In the genomic region with DNA sequence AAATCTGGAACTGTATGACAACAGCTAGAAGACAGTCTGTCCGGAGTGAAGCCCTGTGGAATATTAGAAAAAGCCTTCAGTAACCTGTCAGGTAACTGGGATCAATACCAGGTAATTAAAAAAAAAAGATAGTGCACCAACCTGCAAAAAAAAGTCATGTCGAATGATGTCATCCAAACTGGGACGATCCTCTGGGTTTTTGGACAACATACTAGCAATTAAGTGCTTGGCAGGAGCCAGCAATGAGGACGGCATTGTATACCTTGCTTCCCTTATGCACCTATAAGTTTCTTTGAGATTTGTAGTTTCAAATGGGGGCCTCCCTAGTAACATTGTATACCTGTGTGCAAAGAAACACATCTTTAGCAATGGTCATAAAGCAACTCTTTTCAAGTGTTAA, we compare ENCODE assay signal across 1 cellular context.
TF ChIP-seq lines count a peak whose summit lies in the region.

No MANE protein-coding gene starts in this region.

TF ChIP-seq in SK-N-SH treated with all-trans-retinoic acid at 6 μM for 48 hours, 23 proteins besides CTCF, POLR2A, EP300 and RAD21 (continued from another document):
- no peak for TF ChIP-seq PATZ1 (CRISPR knock-in tag; IDR thresholded peaks at IDR 0.05; ENCODE audit: borderline replicate concordance)
- no peak for TF ChIP-seq ZFP3 (CRISPR knock-in tag; IDR thresholded peaks at IDR 0.05)
- no peak for TF ChIP-seq PPARA (CRISPR knock-in tag; IDR thresholded peaks at IDR 0.05; ENCODE audit: borderline replicate concordance)
- TF ChIP-seq BACH2 (CRISPR knock-in tag; IDR thresholded peaks at IDR 0.05; ENCODE audit: borderline replicate concordance): no peak
- TF ChIP-seq ZNF565 (CRISPR knock-in tag; conservative IDR thresholded peaks at IDR 0.05; ENCODE audit: low read depth): no peak
- TF ChIP-seq, protein P1, sequence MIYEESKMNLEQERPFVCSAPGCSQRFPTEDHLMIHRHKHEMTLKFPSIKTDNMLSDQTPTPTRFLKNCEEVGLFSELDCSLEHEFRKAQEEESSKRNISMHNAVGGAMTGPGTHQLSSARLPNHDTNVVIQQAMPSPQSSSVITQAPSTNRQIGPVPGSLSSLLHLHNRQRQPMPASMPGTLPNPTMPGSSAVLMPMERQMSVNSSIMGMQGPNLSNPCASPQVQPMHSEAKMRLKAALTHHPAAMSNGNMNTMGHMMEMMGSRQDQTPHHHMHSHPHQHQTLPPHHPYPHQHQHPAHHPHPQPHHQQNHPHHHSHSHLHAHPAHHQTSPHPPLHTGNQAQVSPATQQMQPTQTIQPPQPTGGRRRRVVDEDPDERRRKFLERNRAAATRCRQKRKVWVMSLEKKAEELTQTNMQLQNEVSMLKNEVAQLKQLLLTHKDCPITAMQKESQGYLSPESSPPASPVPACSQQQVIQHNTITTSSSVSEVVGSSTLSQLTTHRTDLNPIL (CRISPR knock-in tag; IDR thresholded peaks at IDR 0.05; ENCODE audit: low read depth): no peak
- no peak for TF ChIP-seq CSDC2 (CRISPR knock-in tag; IDR thresholded peaks at IDR 0.05)
- TF ChIP-seq ARNTL (CRISPR knock-in tag; IDR thresholded peaks at IDR 0.05; ENCODE audit: borderline replicate concordance, low read depth): no peak
